ENCODE assay signal across 18 cellular contexts in genomic region chr16:81494888-81495287, GRCh38. TPM values are rescaled to one million over a fixed set of nuclear protein-coding genes. Genes with fewer than 3 reads are reported as not detected.
DNase-seq lines count a peak whose midpoint lies in the region; ATAC-seq, FAIRE-seq and TF ChIP-seq lines count a peak whose summit lies in the region.
"Had no signal": no experiment of that assay in that cellular context is flagged by ENCODE, and none has a peak within 500 bp of the region (broad histone marks: within the 10 kb centered on the region; RNA-seq: fewer than 3 reads in every experiment).

No MANE protein-coding gene starts in this region.

- no peak overlapping the region for H3K14ac ChIP-seq in neuronal stem cell (ENCODE audit: low read length)

- POLR2A ChIA-PET in endothelial cell of umbilical vein (lab: Charles Lee): no interaction called here

- CTCF ChIA-PET in endothelial cell of umbilical vein (lab: Charles Lee): interaction anchor here (0.9 to 1.4 kb wide), 5 partner anchors 9 to 230 kb away, joined by 3 to 5 read pairs (median 3); no protein-coding TSS in a partner anchor

- DNase-seq in left ventricle myocardium inferior (no peak), left cardiac atrium (no peak), endothelial cell of umbilical vein (ENCODE audit: low read depth, low spot score) (no peak), neuronal stem cell (ENCODE audit: low spot score) (no peak), vagina (ENCODE audit: extremely low spot score in 2 of 2) (no peak), NCI-H2081 treated with DMSO at 0.1 percent for 48 hours (lab: John Stamatoyannopoulos, UW) (no peak), NCI-H2171 treated with DMSO at 0.1 percent for 48 hours (lab: John Stamatoyannopoulos, UW) (no peak)
- no peak for DNase-seq in activated effector memory CD4-positive, alpha-beta T cell treated with anti-CD3 and anti-CD28 coated beads, Interleukin-2, amount 50 U/mL, for 16 hours
- DNase-seq: activated CD4-positive, alpha-beta T cell treated with anti-CD3 and anti-CD28 coated beads, Interleukin-2, amount 10 ng/mL, durations not matched to agents 24 days and 14 days; activated naive CD8-positive, alpha-beta T cell treated with anti-CD3 and anti-CD28 coated beads, Interleukin-2, amount 10 ng/mL, durations not matched to agents 7 days and 5 days; NCI-H1930; NCI-H524; occipital lobe had no signal

- H2BK5ac ChIP-seq in neuronal stem cell (ENCODE audit: low read length): no peak overlapping the region

- peak overlapping the region; percentile 6 for H4K8ac ChIP-seq in neuronal stem cell (ENCODE audit: low read depth, low read length)

- H2BK15ac ChIP-seq in neuronal stem cell (ENCODE audit: low read length): no peak overlapping the region

- no peak overlapping the region for H2BK12ac ChIP-seq in neuronal stem cell (ENCODE audit: low read length)

- H3K27me3 ChIP-seq in left ventricle myocardium inferior (ENCODE audit: low read depth) (no peaks in the 10 kb centered on the region), endothelial cell of umbilical vein (ENCODE audit: control insufficient read depth in 2 of 2, insufficient read depth in 2 of 2, low read length in 2 of 2) (no peaks in the 10 kb centered on the region), neuronal stem cell (ENCODE audit: control insufficient read depth in 3 of 3, insufficient read depth in 3 of 3, low read depth in 1 of 3, low read length in 3 of 3) (no peaks in the 10 kb centered on the region), vagina (no peaks in the 10 kb centered on the region)
- H3K27me3 ChIP-seq: colonic mucosa had no signal

- ATAC-seq in left cardiac atrium: no peak
- ATAC-seq: activated T-helper 17 cell treated with anti-CD3 and anti-CD28 coated beads, Interleukin-2, amount 50 U/mL, for 72 hours; T-cell had no signal

- no peak overlapping the region for H3K23ac ChIP-seq in neuronal stem cell (ENCODE audit: low read depth, low read length, poor library complexity)

- intact Hi-C loops in left ventricle myocardium inferior (cut with micrococcal nuclease) (no loop called here), left cardiac atrium (cut with DNase I) (loop anchor here in 1 of 2 donors (5.0 kb wide), 1 partner anchor 33 kb away; no protein-coding TSS in a partner anchor), endothelial cell of umbilical vein (cut with micrococcal nuclease) (loop anchor here (1.0 to 5.0 kb wide), 3 partner anchors 16 to 117 kb away; no protein-coding TSS in a partner anchor), vagina (cut with DNase I) (no loop called here)

- peaks cover 86% of the 10 kb centered on the region for H3K4me1 ChIP-seq in left ventricle myocardium inferior
- H3K4me1 ChIP-seq in endothelial cell of umbilical vein (ENCODE audit: control insufficient read depth, extremely low read depth, insufficient read depth, low read length): peaks cover 80% of the 10 kb centered on the region
- peaks cover 18 to 27% of the 10 kb centered on the region in 2 donors for H3K4me1 ChIP-seq in neuronal stem cell (ENCODE audit: control insufficient read depth in 2 of 2, insufficient read depth in 1 of 2, low read depth in 1 of 2, low read length in 2 of 2)
- H3K4me1 ChIP-seq in vagina: peaks cover 92% of the 10 kb centered on the region

- no peak overlapping the region for H3K4me3 ChIP-seq in left ventricle myocardium inferior
- H3K4me3 ChIP-seq in endothelial cell of umbilical vein (replicated peaks in 1 of 3; ENCODE audit: insufficient read depth in 1 of 3, low read depth in 1 of 3, low read length in 3 of 3): no peak overlapping the region
- no peak overlapping the region for H3K4me3 ChIP-seq in neuronal stem cell (ENCODE audit: low read length in 2 of 2)
- H3K4me3 ChIP-seq in vagina: no peak overlapping the region
- H3K4me3 ChIP-seq: A549, colonic mucosa had no signal

- H3K27ac ChIP-seq in left ventricle myocardium inferior (replicated peaks) (peak overlapping the region; percentile 60), endothelial cell of umbilical vein (ENCODE audit: insufficient read depth, low read depth, low read length) (peak overlapping the region; percentile 96), neuronal stem cell (replicated peaks; ENCODE audit: low read length) (no peak overlapping the region), vagina (peak overlapping the region; percentile 95)
- H3K27ac ChIP-seq: colonic mucosa, KMS-11 had no signal

- peaks cover 16% of the 10 kb centered on the region for H3K79me1 ChIP-seq in neuronal stem cell (ENCODE audit: low read depth, low read length)

- H2AFZ ChIP-seq in endothelial cell of umbilical vein (ENCODE audit: low read depth, low read length) (no peak overlapping the region), neuronal stem cell (ENCODE audit: low read length) (no peak overlapping the region)

- H2BK120ac ChIP-seq in neuronal stem cell (ENCODE audit: low read depth, low read length): no peak overlapping the region

- no peak overlapping the region for H3K18ac ChIP-seq in neuronal stem cell (ENCODE audit: low read length)

- H3K9me1 ChIP-seq in endothelial cell of umbilical vein (replicated peaks; ENCODE audit: control insufficient read depth, extremely low read depth, insufficient read depth, low read length): no peaks in the 10 kb centered on the region

- WGBS in neuronal stem cell (ENCODE audit: extremely low coverage in 2 of 2, insufficient read length in 2 of 2, insufficient replicate concordance in 1 of 2), 2 donors: no CpG with 5 or more reads among the region's 4 CpGs

- FAIRE-seq in endothelial cell of umbilical vein (lab: Jason Lieb, UNC): no peak
- FAIRE-seq: A549 had no signal

- no peak for TF ChIP-seq POLR2A in endothelial cell of umbilical vein (IDR thresholded peaks at IDR 0.05; ENCODE audit: low read depth, low read length)
- no peak for TF ChIP-seq POLR2A in vagina (IDR thresholded peaks at IDR 0.05)

- H3K4me2 ChIP-seq in endothelial cell of umbilical vein (ENCODE audit: insufficient read depth, low read length) (peak overlapping the region; percentile 24), neuronal stem cell (ENCODE audit: insufficient read depth, low read length, poor library complexity, severe bottlenecking) (no peak overlapping the region)
- H3K4me2 ChIP-seq: KMS-11 had no signal

- TF ChIP-seq CTCF in left ventricle myocardium inferior (IDR thresholded peaks at IDR 0.05; ENCODE audit: borderline replicate concordance) (no peak), endothelial cell of umbilical vein (IDR thresholded peaks at IDR 0.05; ENCODE audit: extremely low read depth in 1 of 2, insufficient read depth in 1 of 2, low read depth in 1 of 2, low read length in 2 of 2) (no peak), vagina (IDR thresholded peaks at IDR 0.05) (no peak)

- H3K4ac ChIP-seq in neuronal stem cell (ENCODE audit: low read length): no peak overlapping the region

- dilution Hi-C loops in endothelial cell of umbilical vein (cut with MboI; ENCODE audit: extremely low pct_ligation_motif_present, low sequenced_read_pairs): no loop called here

- H3K9ac ChIP-seq in endothelial cell of umbilical vein (replicated peaks; ENCODE audit: extremely low read depth, insufficient read depth, low read length) (peak overlapping the region; percentile 46), neuronal stem cell (ENCODE audit: low read depth, low read length, poor library complexity) (no peak overlapping the region)
- H3K9ac ChIP-seq: KMS-11 had no signal

- H3K79me2 ChIP-seq in endothelial cell of umbilical vein (ENCODE audit: control insufficient read depth, insufficient read depth, low read length): peaks cover 55% of the 10 kb centered on the region

- H2AK5ac ChIP-seq in neuronal stem cell (ENCODE audit: low read depth, low read length): no peak overlapping the region

- H4K91ac ChIP-seq in neuronal stem cell (ENCODE audit: low read depth, low read length, poor library complexity): no peak overlapping the region

- H4K20me1 ChIP-seq in endothelial cell of umbilical vein (replicated peaks; ENCODE audit: control insufficient read depth, extremely low read depth, insufficient read depth, low read length): no peaks in the 10 kb centered on the region

- no peaks in the 10 kb centered on the region for H3K36me3 ChIP-seq in left ventricle myocardium inferior
- no peaks in the 10 kb centered on the region for H3K36me3 ChIP-seq in endothelial cell of umbilical vein (ENCODE audit: control insufficient read depth in 2 of 2, extremely low read depth in 1 of 2, insufficient read depth in 2 of 2, low read length in 2 of 2)
- H3K36me3 ChIP-seq in neuronal stem cell (replicated peaks in 1 of 2; ENCODE audit: control insufficient read depth in 2 of 2, insufficient read depth in 2 of 2, low read length in 2 of 2): peaks cover 0 to 4% of the 10 kb centered on the region in 2 donors
- H3K36me3 ChIP-seq in vagina: no peaks in the 10 kb centered on the region
- H3K36me3 ChIP-seq: colonic mucosa had no signal

- H3K9me3 ChIP-seq in left ventricle myocardium inferior (replicated peaks): no peaks in the 10 kb centered on the region
- H3K9me3 ChIP-seq in endothelial cell of umbilical vein (replicated peaks; ENCODE audit: control insufficient read depth, insufficient read depth, low read length): no peaks in the 10 kb centered on the region
- peaks cover 0 to 2% of the 10 kb centered on the region in 2 donors for H3K9me3 ChIP-seq in neuronal stem cell (replicated peaks in 1 of 2; ENCODE audit: control insufficient read depth in 2 of 2, insufficient read depth in 1 of 2, low read depth in 1 of 2, low read length in 2 of 2)
- no peaks in the 10 kb centered on the region for H3K9me3 ChIP-seq in vagina
- H3K9me3 ChIP-seq: A549, colonic mucosa had no signal

- BruUV-seq in endothelial cell of umbilical vein (replicated peaks; lab: Mats Ljungman, UMichigan): no TSS peak

TF ChIP-seq in endothelial cell of umbilical vein, 7 proteins besides CTCF, POLR2A, EP300 and RAD21 (continues in another document):
- TF ChIP-seq POLR2AphosphoS5 (IDR thresholded peaks at IDR 0.05; ENCODE audit: insufficient read depth, low read depth, low read length): no peak
- TF ChIP-seq GATA2 (IDR thresholded peaks at IDR 0.05; ENCODE audit: insufficient read depth, insufficient read length, low read depth, low read length): no peak
- no peak for TF ChIP-seq FOS (IDR thresholded peaks at IDR 0.05; ENCODE audit: borderline replicate concordance, insufficient read depth, low read length)
- TF ChIP-seq JUN (IDR thresholded peaks at IDR 0.05; ENCODE audit: borderline replicate concordance, insufficient read depth, insufficient read length, low read depth): no peak

RNA-seq across cellular contexts. Expression of gene CMIP, which starts 50.3 kb away (rescaled TPM):
- 11.2 TPM for total RNA-seq in left ventricle myocardium inferior
- total RNA-seq in left cardiac atrium: 10 to 100 TPM; 18.1 to 34.9 TPM
- 82.4 and 101 TPM in 2 replicates for total RNA-seq in endothelial cell of umbilical vein
- 23.6 and 29.0 TPM in 2 replicates for polyA plus RNA-seq in endothelial cell of umbilical vein
- 31.1 and 32.0 TPM in 2 replicates for polyA plus RNA-seq in endothelial cell of umbilical vein (2011; cell fraction: cytosol; rRNA removed)
- polyA plus RNA-seq in endothelial cell of umbilical vein (2011; cell fraction: nucleus; rRNA removed): 55.1 and 76.2 TPM in 2 replicates
- 43.0 and 55.4 TPM in 2 replicates for polyA plus RNA-seq in endothelial cell of umbilical vein (2012)
- polyA minus RNA-seq in endothelial cell of umbilical vein: 81.6 and 92.9 TPM in 2 replicates
- polyA minus RNA-seq in endothelial cell of umbilical vein (2011; cell fraction: cytosol; rRNA and poly(A)+ RNA removed): 15.4 TPM
- 99.8 and 106 TPM in 2 replicates for polyA minus RNA-seq in endothelial cell of umbilical vein (2011; cell fraction: nucleus; rRNA and poly(A)+ RNA removed)
- polyA plus RNA-seq in neuronal stem cell (2013, experiment 1 of 2): 29.4 TPM
- 31.2 TPM for polyA plus RNA-seq in neuronal stem cell (2013, experiment 2 of 2)
- total RNA-seq in vagina: 66.3 TPM
